Comparison of ENCODE assay signal across 14 cellular contexts in the genomic region with DNA sequence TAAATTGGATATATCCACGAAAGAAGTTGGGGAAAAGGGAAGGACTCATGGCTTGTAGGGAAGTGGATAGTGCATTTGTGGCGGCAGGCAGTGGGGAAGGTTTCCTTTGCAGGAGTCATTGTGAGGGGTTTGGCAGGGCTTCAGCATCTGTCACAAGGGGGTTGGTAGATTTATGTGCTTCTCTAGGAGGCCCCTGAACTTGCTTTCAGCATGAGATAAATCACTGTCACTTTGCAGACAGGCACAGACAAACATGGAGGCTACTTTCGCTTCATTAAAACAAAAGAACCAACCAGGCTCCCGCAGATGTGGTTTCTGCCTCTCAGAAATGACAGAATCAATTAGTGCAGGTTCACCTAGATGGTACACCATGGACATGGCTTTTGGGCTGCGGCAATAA.
DNase-seq lines count a peak whose midpoint lies in the region; TF ChIP-seq lines count a peak whose summit lies in the region.
"Had no signal": no experiment of that assay in that cellular context is flagged by ENCODE, and none has a peak within 500 bp of the region (broad histone marks: within the 10 kb centered on the region; RNA-seq: fewer than 3 reads in every experiment).

No MANE protein-coding gene starts in this region.

- H3K4me1 ChIP-seq in OCI-LY7 (ENCODE audit: insufficient read depth, low read length, poor library complexity, severe bottlenecking) (peaks cover 5% of the 10 kb centered on the region), hepatocyte (ENCODE audit: insufficient read depth) (no peaks in the 10 kb centered on the region)
- H3K4me1 ChIP-seq: upper lobe of right lung had no signal

- BruUV-seq in OCI-LY7 (replicated peaks; lab: Mats Ljungman, UMichigan), result no TSS peak

- H3K4me2 ChIP-seq in OCI-LY7 (ENCODE audit: low read length), result peak overlapping the region; percentile 9; the same call in 1 of the 2 replicates
- peak overlapping the region; percentile 27 for H3K4me2 ChIP-seq in hepatocyte

- no peaks in the 10 kb centered on the region for H3K27me3 ChIP-seq in hepatocyte
- H3K27me3 ChIP-seq: upper lobe of right lung had no signal

- DNase-seq in Daoy (ENCODE audit: low read depth) (peak; percentile 41), NCI-H1417 (lab: John Stamatoyannopoulos, UW) (peak; percentile 78 to 97 (median 82)), OCI-LY7 (ENCODE audit: low spot score) (peak; percentile 33), hepatocyte (ENCODE audit: low spot score) (no peak), NK-92 (lab: John Stamatoyannopoulos, UW; ENCODE audit: unreplicated experiment) (no peak), SW 1271 (lab: John Stamatoyannopoulos, UW) (no peak), Ammon's horn (ENCODE audit: low spot score) (no peak), lower leg skin (ENCODE audit: low spot score in 2 of 2) (no peak)
- DNase-seq: activated CD4-positive, alpha-beta T cell treated with anti-CD3 and anti-CD28 coated beads, Interleukin-2, amount 50 U/mL, for 4 hours; EL; foreskin melanocyte; IMR-90; stimulated activated CD4-positive, alpha-beta T cell treated with anti-CD3 and anti-CD28 coated beads, Interleukin-2, amount 100 ng/mL, for 24 hours; upper lobe of right lung had no signal

- TF ChIP-seq POLR2A in lower leg skin (IDR thresholded peaks at IDR 0.05), result no peak

- 66% methylated on average over 5 of the region's 5 CpGs for WGBS in hepatocyte (ENCODE audit: low lambda C conversion rate, missing lambda C conversion rate)
- WGBS in lower leg skin, 2 donors, result 38 to 40% methylated on average over 5 of the region's 5 CpGs

- H3K9me3 ChIP-seq in OCI-LY7 (ENCODE audit: low read length), result no peaks in the 10 kb centered on the region
- H3K9me3 ChIP-seq in hepatocyte (ENCODE audit: low read depth), result no peaks in the 10 kb centered on the region
- H3K9me3 ChIP-seq: upper lobe of right lung had no signal

- H3K27ac ChIP-seq in OCI-LY7 (ENCODE audit: low read depth, low read length, poor library complexity, severe bottlenecking), result no peak overlapping the region
- no peak overlapping the region for H3K27ac ChIP-seq in hepatocyte
- H3K27ac ChIP-seq: upper lobe of right lung had no signal

- H4K20me1 ChIP-seq in OCI-LY7 (ENCODE audit: insufficient read depth, low read length) (no peaks in the 10 kb centered on the region), hepatocyte (ENCODE audit: insufficient read depth, poor library complexity, severe bottlenecking) (no peaks in the 10 kb centered on the region)

- H3K4me3 ChIP-seq in OCI-LY7 (ENCODE audit: low read depth, low read length, poor library complexity, severe bottlenecking), result no peak overlapping the region
- H3K4me3 ChIP-seq in hepatocyte, result no peak overlapping the region
- no peak overlapping the region for H3K4me3 ChIP-seq in lower leg skin (ENCODE audit: low read depth, poor library complexity, severe bottlenecking)
- H3K4me3 ChIP-seq: upper lobe of right lung had no signal

- H3K9me2 ChIP-seq in OCI-LY7 (ENCODE audit: insufficient read depth, low read length) (no peaks in the 10 kb centered on the region), hepatocyte (replicated peaks; ENCODE audit: insufficient read depth) (no peaks in the 10 kb centered on the region)

- intact Hi-C loops in OCI-LY7 (cut with micrococcal nuclease; ENCODE audit: unreplicated experiment), result no loop called here
- intact Hi-C loops in lower leg skin (cut with DNase I; ENCODE audit: low total_unique reads), result no loop called here

- H3K79me2 ChIP-seq in OCI-LY7 (ENCODE audit: insufficient read depth, low read depth, low read length) (no peaks in the 10 kb centered on the region), hepatocyte (no peaks in the 10 kb centered on the region)

- TF ChIP-seq CTCF in OCI-LY7 (conservative IDR thresholded peaks at IDR 0.05; ENCODE audit: low read length), result no peak
- TF ChIP-seq CTCF in hepatocyte (IDR thresholded peaks at IDR 0.05; ENCODE audit: poor library complexity), result no peak
- no peak for TF ChIP-seq CTCF in lower leg skin (IDR thresholded peaks at IDR 0.05)

- POLR2A ChIA-PET in OCI-LY7 (lab: Charles Lee), result interaction anchor here (0.5 kb wide), 1 partner anchor 717 kb away, joined by 3 read pairs; no protein-coding TSS in a partner anchor

- CTCF ChIA-PET in OCI-LY7 (lab: Charles Lee; ENCODE audit: unreplicated experiment), result no interaction called here

- no peaks in the 10 kb centered on the region for H3K36me3 ChIP-seq in OCI-LY7 (ENCODE audit: insufficient read depth, low read length)
- H3K36me3 ChIP-seq in hepatocyte (replicated peaks; ENCODE audit: insufficient read depth, low read depth), result no peaks in the 10 kb centered on the region
- H3K36me3 ChIP-seq: upper lobe of right lung had no signal

- H2AFZ ChIP-seq in OCI-LY7 (ENCODE audit: low read length) (peak overlapping the region; percentile 46; the same call in 1 of the 2 replicates), hepatocyte (no peak overlapping the region)

Comparison
In these comparisons a context has a peak if more than half of its experiments do, and no peak if none do; other contexts are left out.
1. DNase-seq: peak in Daoy (single experiment), NCI-H1417 (3 of 3) and OCI-LY7 (single experiment); none in hepatocyte (single experiment), NK-92 (single experiment), SW 1271 (0 of 2), Ammon's horn (single experiment) and lower leg skin (0 of 2).